24 cellular contexts compared by ENCODE assay signal in genomic region chr9:97911970-97912369, GRCh38. TPM values are rescaled to one million over a fixed set of nuclear protein-coding genes. Genes with fewer than 3 reads are reported as not detected.
"Had no signal": no experiment of that assay in that cellular context is flagged by ENCODE, and none has a peak within 500 bp of the region (broad histone marks: within the 10 kb centered on the region; RNA-seq: fewer than 3 reads in every experiment).

No MANE protein-coding gene starts in this region.

- H3K27me3 Mint-ChIP-seq: activated CD4-positive, alpha-beta memory T cell treated with anti-CD3 and anti-CD28 coated beads, Interleukin-2, amount 10 ng/mL, durations not matched to agents 7 days and 5 days; activated CD4-positive, alpha-beta T cell treated with anti-CD3 and anti-CD28 coated beads for 36 hours; activated naive CD8-positive, alpha-beta T cell treated with anti-CD3 and anti-CD28 coated beads, Interleukin-2, amount 10 ng/mL, durations not matched to agents 7 days and 5 days; brain; natural killer cell treated with Interleukin-12 subunit alpha and Interleukin-12 subunit beta and Interleukin-15 and Interleukin-18, amount 100 ng/mL, for 72 hours had no signal

- H3K27ac ChIP-seq: colonic mucosa, heart right ventricle, parathyroid adenoma, stomach, upper lobe of left lung had no signal

- H3K9me3 Mint-ChIP-seq: activated CD4-positive, alpha-beta memory T cell treated with anti-CD3 and anti-CD28 coated beads, Interleukin-2, amount 10 ng/mL, durations not matched to agents 7 days and 5 days; activated naive CD8-positive, alpha-beta T cell treated with anti-CD3 and anti-CD28 coated beads, Interleukin-2, amount 10 ng/mL, durations not matched to agents 7 days and 5 days; brain; natural killer cell treated with Interleukin-12 subunit alpha and Interleukin-12 subunit beta and Interleukin-15 and Interleukin-18, amount 100 ng/mL, for 72 hours; T-helper 2 cell treated with Interferon-gamma antibody and Interleukin-4, amounts not matched to agents 5 μg/mL and 100 μg/mL, for 36 hours; WTC11 had no signal

- ATAC-seq: activated CD4-positive, alpha-beta T cell treated with anti-CD3 and anti-CD28 coated beads for 36 hours; heart right ventricle; natural killer cell treated with Interleukin-12 subunit alpha and Interleukin-12 subunit beta and Interleukin-15 and Interleukin-18, amount 100 ng/mL, for 72 hours; sciatic nerve; WTC11 had no signal

- H3K4me3 ChIP-seq: colonic mucosa, heart right ventricle, smooth muscle cell, stomach, upper lobe of left lung had no signal

- H3K27ac Mint-ChIP-seq: activated CD4-positive, alpha-beta memory T cell treated with anti-CD3 and anti-CD28 coated beads, Interleukin-2, amount 10 ng/mL, durations not matched to agents 7 days and 5 days; activated naive CD8-positive, alpha-beta T cell treated with anti-CD3 and anti-CD28 coated beads, Interleukin-2, amount 10 ng/mL, durations not matched to agents 7 days and 5 days; brain; natural killer cell treated with Interleukin-12 subunit alpha and Interleukin-12 subunit beta and Interleukin-15 and Interleukin-18, amount 100 ng/mL, for 72 hours; T-helper 2 cell treated with Interferon-gamma antibody and Interleukin-4, amounts not matched to agents 5 μg/mL and 100 μg/mL, for 36 hours; WTC11 had no signal

- H3K4me1 Mint-ChIP-seq: WTC11 had no signal

- H3K4me3 Mint-ChIP-seq: activated CD4-positive, alpha-beta memory T cell treated with anti-CD3 and anti-CD28 coated beads, Interleukin-2, amount 10 ng/mL, durations not matched to agents 7 days and 5 days; activated CD4-positive, alpha-beta T cell treated with anti-CD3 and anti-CD28 coated beads for 36 hours; activated naive CD8-positive, alpha-beta T cell treated with anti-CD3 and anti-CD28 coated beads, Interleukin-2, amount 10 ng/mL, durations not matched to agents 7 days and 5 days; brain; natural killer cell treated with Interleukin-12 subunit alpha and Interleukin-12 subunit beta and Interleukin-15 and Interleukin-18, amount 100 ng/mL, for 72 hours; T-helper 2 cell treated with Interferon-gamma antibody and Interleukin-4, amounts not matched to agents 5 μg/mL and 100 μg/mL, for 36 hours; WTC11 had no signal

- DNase-seq: activated CD4-positive, alpha-beta memory T cell treated with anti-CD3 and anti-CD28 coated beads, Interleukin-2, amount 10 ng/mL, durations not matched to agents 7 days and 5 days; activated CD4-positive, alpha-beta T cell treated with anti-CD3 and anti-CD28 coated beads for 36 hours; activated gamma-delta T cell treated with Interleukin-2 at 50 U/mL for 16 hours; activated naive CD8-positive, alpha-beta T cell treated with anti-CD3 and anti-CD28 coated beads, Interleukin-2, amount 10 ng/mL, durations not matched to agents 7 days and 5 days; activated T-cell treated with anti-CD3 and anti-CD28 coated beads, Interleukin-2, amount 50 U/mL, for 48 hours; anterior cingulate cortex; caudate nucleus; colonic mucosa; heart right ventricle; mesenchymal stem cell; stimulated activated CD4-positive, alpha-beta T cell treated with anti-CD3 and anti-CD28 coated beads, Interleukin-4, amount 100 ng/mL, for 1 hour; stomach; SW 1271; upper lobe of left lung had no signal

- H3K9me3 ChIP-seq: colonic mucosa, heart right ventricle, stomach, upper lobe of left lung had no signal

- H3K4me1 ChIP-seq: colonic mucosa, parathyroid adenoma had no signal

- H3K27me3 ChIP-seq: colonic mucosa, heart right ventricle, stomach, upper lobe of left lung had no signal

RNA-seq across cellular contexts. Expression of gene HEMGN, which starts 26.0 kb away (rescaled TPM):
- total RNA-seq: natural killer cell treated with Interleukin-12 subunit alpha and Interleukin-12 subunit beta and Interleukin-15 and Interleukin-18, amount 100 ng/mL, for 72 hours; smooth muscle cell had no signal
- polyA plus RNA-seq: esophagus, heart right ventricle, smooth muscle cell, stomach had no signal

RNA-seq across cellular contexts. Expression of gene FOXE1, which starts 58.9 kb away (rescaled TPM):
- total RNA-seq: activated CD4-positive, alpha-beta memory T cell treated with anti-CD3 and anti-CD28 coated beads, Interleukin-2, amount 10 ng/mL, durations not matched to agents 7 days and 5 days; colonic mucosa; heart right ventricle; liver; natural killer cell treated with Interleukin-12 subunit alpha and Interleukin-12 subunit beta and Interleukin-15 and Interleukin-18, amount 100 ng/mL, for 72 hours; sciatic nerve; smooth muscle cell; temporal lobe had no signal
- polyA plus RNA-seq: heart right ventricle, liver, smooth muscle cell had no signal
